28 cellular contexts compared by ENCODE assay signal in genomic region chr16:63426275-63426870, GRCh38.
"Had no signal": no experiment of that assay in that cellular context is flagged by ENCODE, and none has a peak within 500 bp of the region (broad histone marks: within the 10 kb centered on the region; RNA-seq: fewer than 3 reads in every experiment).

No MANE protein-coding gene starts in this region.

- H3K4me1 ChIP-seq: lower lobe of right lung, testis, vagina had no signal

- H3K36me3 ChIP-seq: lower lobe of right lung, vagina had no signal

- H3K9me3 Mint-ChIP-seq: endodermal cell, neural crest cell had no signal

- H3K4me3 ChIP-seq: hepatocyte, lower lobe of right lung, smooth muscle cell, testis, vagina had no signal

- H3K27ac ChIP-seq: hepatocyte, lower lobe of right lung, testis, vagina had no signal

- H3K36me3 Mint-ChIP-seq: activated naive CD8-positive, alpha-beta T cell treated with anti-CD3 and anti-CD28 coated beads, Interleukin-2, amount 10 ng/mL, durations not matched to agents 7 days and 5 days; naive thymus-derived CD4-positive, alpha-beta T cell; stimulated activated naive B cell treated with anti-CD40 and anti-IgM and Interleukin-4, amounts not matched to agents 10 μg/mL and 1 μg/mL and 100 μg/mL, for 72 hours had no signal

- H3K4me3 Mint-ChIP-seq: activated naive CD4-positive, alpha-beta T cell treated with anti-CD3 and anti-CD28 coated beads for 36 hours; activated naive CD8-positive, alpha-beta T cell treated with anti-CD3 and anti-CD28 coated beads, Interleukin-2, amount 10 ng/mL, durations not matched to agents 7 days and 5 days; activated T-cell treated with anti-CD3 and anti-CD28 coated beads, Interleukin-2, amount 50 U/mL, for 4 hours; endodermal cell; immature natural killer cell; naive thymus-derived CD4-positive, alpha-beta T cell; neural crest cell; stimulated activated naive B cell treated with anti-CD40 and anti-IgM and Interleukin-4, amounts not matched to agents 10 μg/mL and 1 μg/mL and 100 μg/mL, for 72 hours had no signal

- ATAC-seq: activated T-cell treated with anti-CD3 and anti-CD28 coated beads, Interleukin-2, amount 50 U/mL, for 4 hours; left lobe of liver; lower lobe of right lung; naive thymus-derived CD4-positive, alpha-beta T cell; sciatic nerve; stimulated activated naive B cell treated with anti-CD40 and anti-IgM and Interleukin-4, amounts not matched to agents 10 μg/mL and 1 μg/mL and 100 μg/mL, for 72 hours had no signal

- H3K27me3 Mint-ChIP-seq: activated naive CD8-positive, alpha-beta T cell treated with anti-CD3 and anti-CD28 coated beads, Interleukin-2, amount 10 ng/mL, durations not matched to agents 7 days and 5 days; naive thymus-derived CD4-positive, alpha-beta T cell; stimulated activated naive B cell treated with anti-CD40 and anti-IgM and Interleukin-4, amounts not matched to agents 10 μg/mL and 1 μg/mL and 100 μg/mL, for 72 hours had no signal

- H3K27me3 ChIP-seq: hepatocyte, testis, vagina had no signal

- H3K27ac Mint-ChIP-seq: activated naive CD4-positive, alpha-beta T cell treated with anti-CD3 and anti-CD28 coated beads for 36 hours; activated naive CD8-positive, alpha-beta T cell treated with anti-CD3 and anti-CD28 coated beads, Interleukin-2, amount 10 ng/mL, durations not matched to agents 7 days and 5 days; activated T-helper 2 cell treated with anti-CD3 and anti-CD28 coated beads, Interferon-gamma antibody, Interleukin-2, Interleukin-4, amounts not matched to agents 10 μg/mL and 5 μg/mL and 100 μg/mL, durations not matched to agents 14 hours and 24 hours and 36 hours; endodermal cell; immature natural killer cell; naive thymus-derived CD4-positive, alpha-beta T cell; stimulated activated naive B cell treated with anti-CD40 and anti-IgM and Interleukin-4, amounts not matched to agents 10 μg/mL and 1 μg/mL and 100 μg/mL, for 72 hours had no signal

- H3K9me3 ChIP-seq: lower lobe of right lung, testis, vagina had no signal

- DNase-seq: activated CD4-positive, alpha-beta T cell treated with anti-CD3 and anti-CD28 coated beads for 4 hours; activated CD4-positive, alpha-beta T cell treated with anti-CD3 and anti-CD28 coated beads, Interleukin-2, amount 50 U/mL, for 48 hours; activated CD4-positive, CD25-positive, alpha-beta regulatory T cell; activated CD8-positive, alpha-beta memory T cell treated with anti-CD3 and anti-CD28 coated beads, Interleukin-2, amount 50 U/mL, for 48 hours; activated naive CD4-positive, alpha-beta T cell treated with anti-CD3 and anti-CD28 coated beads for 36 hours; activated naive CD8-positive, alpha-beta T cell treated with anti-CD3 and anti-CD28 coated beads, Interleukin-2, amount 10 ng/mL, durations not matched to agents 7 days and 5 days; activated T-cell treated with anti-CD3 and anti-CD28 coated beads, Interleukin-2, amount 50 U/mL, for 4 hours; amygdala; cerebellar nuclear complex; cortex of kidney; endodermal cell; glutamatergic neuron; immature natural killer cell; lower lobe of right lung; naive thymus-derived CD4-positive, alpha-beta T cell; posterior cingulate gyrus; stimulated activated CD4-positive, alpha-beta T cell treated with anti-CD3 and anti-CD28 coated beads, Interleukin-2, amount 100 ng/mL, for 48 hours; stimulated activated CD8-positive, alpha-beta memory T cell treated with anti-CD3 and anti-CD28 coated beads, Interleukin-4, amount 100 ng/mL, for 48 hours; stimulated activated naive B cell treated with anti-CD40 and anti-IgM and Interleukin-4, amounts not matched to agents 10 μg/mL and 1 μg/mL and 100 μg/mL, for 72 hours; testis; trophoblast cell had no signal

- H3K4me1 Mint-ChIP-seq: activated naive CD8-positive, alpha-beta T cell treated with anti-CD3 and anti-CD28 coated beads, Interleukin-2, amount 10 ng/mL, durations not matched to agents 7 days and 5 days; immature natural killer cell; naive thymus-derived CD4-positive, alpha-beta T cell; neural crest cell; stimulated activated naive B cell treated with anti-CD40 and anti-IgM and Interleukin-4, amounts not matched to agents 10 μg/mL and 1 μg/mL and 100 μg/mL, for 72 hours had no signal
